Comparison of ENCODE assay signal across 11 cellular contexts in genomic region chr6:12163149-12163548, GRCh38.
A peak's percentile ranks its signal among the peaks of the same experiment; 100 is the strongest.
DNase-seq lines count a peak whose midpoint lies in the region; ATAC-seq and TF ChIP-seq lines count a peak whose summit lies in the region.
"Had no signal": no experiment of that assay in that cellular context is flagged by ENCODE, and none has a peak within 500 bp of the region (broad histone marks: within the 10 kb centered on the region; RNA-seq: fewer than 3 reads in every experiment).

No MANE protein-coding gene starts in this region.

- H3K36me3 Mint-ChIP-seq in activated T-cell treated with anti-CD3 and anti-CD28 coated beads, Interleukin-2, amount 50 U/mL, for 4 hours (ENCODE audit: insufficient read depth): peaks cover 25% of the 10 kb centered on the region
- H3K36me3 Mint-ChIP-seq in activated CD8-positive, alpha-beta T cell treated with anti-CD3 and anti-CD28 coated beads for 36 hours (ENCODE audit: low read depth): peaks cover 39% of the 10 kb centered on the region

- POLR2A ChIA-PET in activated CD8-positive, alpha-beta T cell treated with anti-CD3 and anti-CD28 coated beads for 36 hours (lab: Charles Lee): no interaction called here
- POLR2A ChIA-PET in RWPE1 (lab: Yijun Ruan, JAX; ENCODE audit: low non-redundant PET): interaction anchor here (0.6 kb wide), 1 partner anchor 512 kb away, joined by 3 read pairs; no protein-coding TSS in a partner anchor

- intact Hi-C loops in activated CD8-positive, alpha-beta T cell treated with anti-CD3 and anti-CD28 coated beads for 36 hours (cut with micrococcal nuclease): no loop called here

- no peaks in the 10 kb centered on the region for H3K27me3 ChIP-seq in MG63
- H3K27me3 ChIP-seq: dorsolateral prefrontal cortex had no signal

- peaks cover 10% of the 10 kb centered on the region; the same call in 1 of the 2 replicates for H3K36me3 ChIP-seq in MG63

- H3K27ac ChIP-seq in RWPE1: no peak overlapping the region
- H3K27ac ChIP-seq: dorsolateral prefrontal cortex, HL-60 had no signal

- DNase-seq in activated T-cell treated with anti-CD3 and anti-CD28 coated beads, Interleukin-2, amount 50 U/mL, for 4 hours: no peak
- DNase-seq in activated T-cell treated with anti-CD3 and anti-CD28 coated beads for 4 hours (no peak), NCI-H2081 (lab: John Stamatoyannopoulos, UW) (no peak), RWPE1 (ENCODE audit: low spot score) (no peak), MG63 (no peak)
- peak; percentile 69 for DNase-seq in activated CD8-positive, alpha-beta T cell treated with anti-CD3 and anti-CD28 coated beads for 36 hours
- DNase-seq in stimulated activated CD8-positive, alpha-beta memory T cell treated with anti-CD3 and anti-CD28 coated beads, Interleukin-7, amount 100 ng/mL, for 4 hours (ENCODE audit: low read depth in 2 of 2): peak; percentile 8
- DNase-seq: dorsolateral prefrontal cortex, NCI-H69 had no signal

- H3K27me3 Mint-ChIP-seq in activated T-cell treated with anti-CD3 and anti-CD28 coated beads, Interleukin-2, amount 50 U/mL, for 4 hours (ENCODE audit: low read depth): no peaks in the 10 kb centered on the region
- no peaks in the 10 kb centered on the region for H3K27me3 Mint-ChIP-seq in activated CD8-positive, alpha-beta T cell treated with anti-CD3 and anti-CD28 coated beads for 36 hours

- H3K9me3 ChIP-seq in MG63: no peaks in the 10 kb centered on the region

- no peaks in the 10 kb centered on the region for H3K9me3 Mint-ChIP-seq in activated T-cell treated with anti-CD3 and anti-CD28 coated beads, Interleukin-2, amount 50 U/mL, for 4 hours
- no peaks in the 10 kb centered on the region for H3K9me3 Mint-ChIP-seq in activated CD8-positive, alpha-beta T cell treated with anti-CD3 and anti-CD28 coated beads for 36 hours

- H3K4me3 ChIP-seq in MG63: no peak overlapping the region
- H3K4me3 ChIP-seq: dorsolateral prefrontal cortex had no signal

- CTCF ChIA-PET in activated CD8-positive, alpha-beta T cell treated with anti-CD3 and anti-CD28 coated beads for 36 hours (lab: Charles Lee): interaction anchor here (1.0 to 1.8 kb wide), 5 partner anchors 9 to 127 kb away, joined by 3 to 6 read pairs (median 4); partner anchors contain the start of gene EDN1
- CTCF ChIA-PET in RWPE1 (lab: Yijun Ruan, JAX): no interaction called here

- peak overlapping the region; percentile 29 for H3K27ac Mint-ChIP-seq in activated CD8-positive, alpha-beta T cell treated with anti-CD3 and anti-CD28 coated beads for 36 hours

- H3K4me1 Mint-ChIP-seq in activated T-cell treated with anti-CD3 and anti-CD28 coated beads, Interleukin-2, amount 50 U/mL, for 4 hours (ENCODE audit: low read depth): peaks cover 20% of the 10 kb centered on the region
- H3K4me1 Mint-ChIP-seq in activated CD8-positive, alpha-beta T cell treated with anti-CD3 and anti-CD28 coated beads for 36 hours (ENCODE audit: low read depth): peaks cover 27% of the 10 kb centered on the region

- ATAC-seq in activated T-cell treated with anti-CD3 and anti-CD28 coated beads, Interleukin-2, amount 50 U/mL, for 4 hours: peak; percentile 60 to 72
- ATAC-seq in HG03432 (IDR thresholded peaks at IDR 0.05; ENCODE audit: unreplicated experiment): peak; percentile 60
- ATAC-seq in activated CD8-positive, alpha-beta T cell treated with anti-CD3 and anti-CD28 coated beads for 36 hours: peak; percentile 91

- H3K4me3 Mint-ChIP-seq in activated T-cell treated with anti-CD3 and anti-CD28 coated beads, Interleukin-2, amount 50 U/mL, for 4 hours: no peak overlapping the region
- H3K4me3 Mint-ChIP-seq in activated CD8-positive, alpha-beta T cell treated with anti-CD3 and anti-CD28 coated beads for 36 hours: no peak overlapping the region

- no peak for TF ChIP-seq CTCF in activated CD8-positive, alpha-beta T cell treated with anti-CD3 and anti-CD28 coated beads for 36 hours (IDR thresholded peaks at IDR 0.05)
- TF ChIP-seq CTCF in RWPE1 (conservative IDR thresholded peaks at IDR 0.05; ENCODE audit: low read depth): no peak

Comparison
In these comparisons a context has a peak if more than half of its experiments do, and no peak if none do; other contexts are left out.
1. DNase-seq: peak in activated CD8-positive, alpha-beta T cell treated with anti-CD3 and anti-CD28 coated beads for 36 hours (single experiment) and stimulated activated CD8-positive, alpha-beta memory T cell treated with anti-CD3 and anti-CD28 coated beads, Interleukin-7, amount 100 ng/mL, for 4 hours (2 of 2); none in activated T-cell treated with anti-CD3 and anti-CD28 coated beads, Interleukin-2, amount 50 U/mL, for 4 hours (single experiment), activated T-cell treated with anti-CD3 and anti-CD28 coated beads for 4 hours (single experiment), NCI-H2081 (0 of 2), RWPE1 (single experiment) and MG63 (single experiment).
2. Peak in every context shown above with its lines, with median percentiles within 50 percentile points of each other: ATAC-seq.